In genomic region chr4:179867300-179867878, GRCh38 we compare ENCODE assay signal across 10 cellular contexts.
A peak's percentile ranks its signal among the peaks of the same experiment; 100 is the strongest.
DNase-seq lines count a peak whose midpoint lies in the region; ATAC-seq and TF ChIP-seq lines count a peak whose summit lies in the region.
"Had no signal": no experiment of that assay in that cellular context is flagged by ENCODE, and none has a peak within 500 bp of the region (broad histone marks: within the 10 kb centered on the region; RNA-seq: fewer than 3 reads in every experiment).

No MANE protein-coding gene starts in this region.

- peaks cover 0 to 2% (median 0%) of the 10 kb centered on the region in 7 donors for H3K9me3 Mint-ChIP-seq in CD14-positive monocyte
- no peaks in the 10 kb centered on the region for H3K9me3 Mint-ChIP-seq in activated CD8-positive, alpha-beta T cell treated with anti-CD3 and anti-CD28 coated beads, Interleukin-2, amount 10 ng/mL, durations not matched to agents 7 days and 5 days (ENCODE audit: insufficient read depth)
- H3K9me3 Mint-ChIP-seq: T-helper 1 cell treated with Interleukin-12 subunit alpha and Interleukin-12 subunit beta and Interleukin-4 antibody, amounts not matched to agents 30 μg/mL and 1 μg/mL, for 36 hours had no signal

- H3K4me1 Mint-ChIP-seq in CD14-positive monocyte, result no peaks in the 10 kb centered on the region
- H3K4me1 Mint-ChIP-seq in activated CD8-positive, alpha-beta T cell treated with anti-CD3 and anti-CD28 coated beads, Interleukin-2, amount 10 ng/mL, durations not matched to agents 7 days and 5 days (ENCODE audit: low read depth), result no peaks in the 10 kb centered on the region

- no peak overlapping the region for H3K4me3 Mint-ChIP-seq in CD14-positive monocyte
- no peak overlapping the region for H3K4me3 Mint-ChIP-seq in activated CD8-positive, alpha-beta T cell treated with anti-CD3 and anti-CD28 coated beads, Interleukin-2, amount 10 ng/mL, durations not matched to agents 7 days and 5 days
- H3K4me3 Mint-ChIP-seq: T-helper 1 cell treated with Interleukin-12 subunit alpha and Interleukin-12 subunit beta and Interleukin-4 antibody, amounts not matched to agents 30 μg/mL and 1 μg/mL, for 36 hours had no signal

- TF ChIP-seq CTCF in CD14-positive monocyte (IDR thresholded peaks at IDR 0.05), result peak; percentile 47

- no peak overlapping the region for H3K27ac Mint-ChIP-seq in CD14-positive monocyte
- no peak overlapping the region for H3K27ac Mint-ChIP-seq in activated CD8-positive, alpha-beta T cell treated with anti-CD3 and anti-CD28 coated beads, Interleukin-2, amount 10 ng/mL, durations not matched to agents 7 days and 5 days
- H3K27ac Mint-ChIP-seq: T-helper 1 cell treated with Interleukin-12 subunit alpha and Interleukin-12 subunit beta and Interleukin-4 antibody, amounts not matched to agents 30 μg/mL and 1 μg/mL, for 36 hours had no signal

- no peaks in the 10 kb centered on the region for H3K27me3 Mint-ChIP-seq in CD14-positive monocyte (ENCODE audit: low read depth in 3 of 3)
- no peaks in the 10 kb centered on the region for H3K27me3 Mint-ChIP-seq in activated CD8-positive, alpha-beta T cell treated with anti-CD3 and anti-CD28 coated beads, Interleukin-2, amount 10 ng/mL, durations not matched to agents 7 days and 5 days (ENCODE audit: low read depth)

- CTCF ChIA-PET in activated CD8-positive, alpha-beta T cell treated with anti-CD3 and anti-CD28 coated beads, Interleukin-2, amount 10 ng/mL, durations not matched to agents 7 days and 5 days (lab: Charles Lee), result interaction anchor here (0.7 to 0.9 kb wide), 2 partner anchors 160 to 798 kb away, joined by 3 to 4 read pairs; no protein-coding TSS in a partner anchor

- peak; percentile 98 for ATAC-seq in GM18508 (IDR thresholded peaks at IDR 0.05; ENCODE audit: insufficient read depth, unreplicated experiment)
- peak; percentile 95 for ATAC-seq in HG02943 (IDR thresholded peaks at IDR 0.05; ENCODE audit: low read depth, unreplicated experiment)
- ATAC-seq in activated CD8-positive, alpha-beta T cell treated with anti-CD3 and anti-CD28 coated beads, Interleukin-2, amount 10 ng/mL, durations not matched to agents 7 days and 5 days, result peak; percentile 64

- DNase-seq in CD14-positive monocyte (ENCODE audit: low spot score) (no peak), NCI-H2029 (lab: John Stamatoyannopoulos, UW) (peak; percentile 1), iPS DF 19.7 (ENCODE audit: low read depth, low spot score) (peak; percentile 76), substantia nigra (lab: John Stamatoyannopoulos, UW) (peak in 44 of 49 donors; percentile 0 to 61 (median 10)), cortex of kidney (lab: John Stamatoyannopoulos, UW) (no peak)
- peak; percentile 50 for DNase-seq in activated CD8-positive, alpha-beta T cell treated with anti-CD3 and anti-CD28 coated beads, Interleukin-2, amount 10 ng/mL, durations not matched to agents 7 days and 5 days

- intact Hi-C loops in CD14-positive monocyte (cut with micrococcal nuclease), result no loop called here

- POLR2A ChIA-PET in activated CD8-positive, alpha-beta T cell treated with anti-CD3 and anti-CD28 coated beads, Interleukin-2, amount 10 ng/mL, durations not matched to agents 7 days and 5 days (lab: Charles Lee), result no interaction called here

- no peak overlapping the region for H3K27ac ChIP-seq in substantia nigra (ENCODE audit: low read depth, low read length, poor library complexity, severe bottlenecking)
- H3K27ac ChIP-seq: parathyroid adenoma had no signal

- no peaks in the 10 kb centered on the region for H3K36me3 Mint-ChIP-seq in CD14-positive monocyte
- no peaks in the 10 kb centered on the region for H3K36me3 Mint-ChIP-seq in activated CD8-positive, alpha-beta T cell treated with anti-CD3 and anti-CD28 coated beads, Interleukin-2, amount 10 ng/mL, durations not matched to agents 7 days and 5 days (ENCODE audit: low read depth)

Comparison
In these comparisons a context has a peak if more than half of its experiments do, and no peak if none do; other contexts are left out.
1. DNase-seq: peak in NCI-H2029 (single experiment), activated CD8-positive, alpha-beta T cell treated with anti-CD3 and anti-CD28 coated beads, Interleukin-2, amount 10 ng/mL, durations not matched to agents 7 days and 5 days (single experiment), iPS DF 19.7 (single experiment) and substantia nigra (44 of 49); none in CD14-positive monocyte (single experiment) and cortex of kidney (single experiment).
2. Peak in every context shown above with its lines, with median percentiles within 50 percentile points of each other: ATAC-seq.